25 cellular contexts compared by ENCODE assay signal in the genomic region with DNA sequence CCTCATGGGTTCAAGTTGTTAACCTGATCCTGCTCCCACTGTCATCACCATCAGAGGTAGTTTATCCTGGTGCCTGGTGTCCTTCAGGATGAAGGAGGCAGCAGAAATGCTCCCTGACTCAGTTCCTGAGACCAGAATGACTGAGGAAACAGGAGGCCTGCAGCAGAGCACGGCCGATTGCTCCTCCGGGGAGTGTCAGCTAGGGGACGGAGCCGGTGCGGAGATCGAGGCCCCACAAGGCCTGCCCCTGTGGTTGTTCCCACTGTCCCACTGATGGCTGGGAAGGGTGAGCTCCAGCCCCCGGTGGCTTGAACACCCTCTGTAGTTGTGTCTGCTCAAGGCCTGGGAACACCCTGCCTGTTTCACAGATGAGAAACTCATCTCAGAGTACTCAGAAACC. TPM values are rescaled to one million over a fixed set of nuclear protein-coding genes. Genes with fewer than 3 reads are reported as not detected.
DNase-seq lines count a peak whose midpoint lies in the region; ATAC-seq, FAIRE-seq and TF ChIP-seq lines count a peak whose summit lies in the region.
"Had no signal": no experiment of that assay in that cellular context is flagged by ENCODE, and none has a peak within 500 bp of the region (broad histone marks: within the 10 kb centered on the region; RNA-seq: fewer than 3 reads in every experiment).

No MANE protein-coding gene starts in this region.

- peaks cover 14% of the 10 kb centered on the region; the same call in 1 of the 2 replicates for H3K36me3 ChIP-seq in ACC112 (ENCODE audit: insufficient read depth, low read length)
- peaks cover 17% of the 10 kb centered on the region; the same call in 1 of the 2 replicates for H3K36me3 ChIP-seq in SK-N-MC (ENCODE audit: insufficient read depth, low read length)
- peaks cover 0 to 3% of the 10 kb centered on the region in 2 donors for H3K36me3 ChIP-seq in kidney (ENCODE audit: control insufficient read depth in 1 of 2, insufficient read depth in 2 of 2, low read length in 2 of 2)
- H3K36me3 ChIP-seq: BLaER1 treated with 17β-estradiol and CSF1 and Interleukin-3, amounts not matched to agents 10 nM and 100 nM had no signal

- peaks cover 26% of the 10 kb centered on the region for H3K36me3 Mint-ChIP-seq in osteocyte (ENCODE audit: unreplicated experiment)

- H2AFZ ChIP-seq in ACC112 (ENCODE audit: low read length, unreplicated experiment) = no peak overlapping the region

- no peak for ATAC-seq in GM18861 (IDR thresholded peaks at IDR 0.05; ENCODE audit: unreplicated experiment)
- no peak for ATAC-seq in HG03025 (IDR thresholded peaks at IDR 0.05; ENCODE audit: low FRiP score, unreplicated experiment)
- ATAC-seq in stimulated activated naive CD8-positive, alpha-beta T cell treated with anti-CD3 and anti-CD28 coated beads, Interleukin-15, Interleukin-2, amounts not matched to agents 100 U/mL and 50 U/mL, for 24 hours = no peak
- ATAC-seq: K562 had no signal

- H3K4me3 Mint-ChIP-seq in osteocyte (ENCODE audit: unreplicated experiment) = no peak overlapping the region
- H3K4me3 Mint-ChIP-seq: nephron progenitor cell had no signal

- no peaks in the 10 kb centered on the region for H3K9me3 Mint-ChIP-seq in osteocyte (ENCODE audit: unreplicated experiment)

- no peak for TF ChIP-seq CTCF in kidney (IDR thresholded peaks at IDR 0.05; ENCODE audit: borderline replicate concordance, extremely low read depth, insufficient read depth)
- no peak for TF ChIP-seq CTCF in osteocyte (IDR thresholded peaks at IDR 0.05)

- DNase-seq in SK-N-MC (ENCODE audit: low read depth, low spot score) (no peak), kidney (peak; percentile 59), osteocyte (ENCODE audit: extremely low spot score, unreplicated experiment) (no peak)
- DNase-seq in central memory CD4-positive, alpha-beta T cell = no peak
- no peak for DNase-seq in stimulated activated naive CD8-positive, alpha-beta T cell treated with anti-CD3 and anti-CD28 coated beads, Interleukin-15, Interleukin-2, amounts not matched to agents 100 U/mL and 50 U/mL, for 24 hours
- DNase-seq: activated CD4-positive, alpha-beta T cell treated with anti-CD3 and anti-CD28 coated beads, Interleukin-2, amount 50 U/mL, for 4 hours; activated CD8-positive, alpha-beta memory T cell treated with anti-CD3 and anti-CD28 coated beads, Interleukin-2, amount 50 U/mL, for 48 hours; cortex of kidney; head of caudate nucleus; MG63; NCI-H1436 treated with DMSO at 0.1 percent for 48 hours; NCI-H524; nephron progenitor cell; small intestine; stimulated activated CD4-positive, alpha-beta T cell treated with anti-CD3 and anti-CD28 coated beads, Interleukin-2, amount 100 ng/mL, for 48 hours; stimulated activated naive CD4-positive, alpha-beta T cell; thyroid gland had no signal

- no peaks in the 10 kb centered on the region for H3K27me3 ChIP-seq in ACC112 (ENCODE audit: insufficient read depth, low read length)
- H3K27me3 ChIP-seq: MG63, thyroid gland had no signal

- peak overlapping the region; percentile 95 for H3K27ac Mint-ChIP-seq in osteocyte (ENCODE audit: unreplicated experiment)
- H3K27ac Mint-ChIP-seq: nephron progenitor cell had no signal

- H3K4me1 Mint-ChIP-seq in osteocyte (ENCODE audit: unreplicated experiment) = peaks cover 71% of the 10 kb centered on the region

- intact Hi-C loops in kidney (cut with DNase I) = no loop called here

- no peaks in the 10 kb centered on the region for H3K27me3 Mint-ChIP-seq in osteocyte (ENCODE audit: unreplicated experiment)

- H3K4me1 ChIP-seq in ACC112 (ENCODE audit: control insufficient read depth, insufficient read depth, low read length, unreplicated experiment) (peaks cover 23% of the 10 kb centered on the region), kidney (ENCODE audit: control insufficient read depth in 1 of 2, insufficient read depth in 1 of 2, low read depth in 1 of 2, low read length in 2 of 2) (peaks cover 5 to 16% of the 10 kb centered on the region in 2 donors)
- H3K4me1 ChIP-seq: thyroid gland had no signal

- H3K9ac ChIP-seq in SK-N-MC (ENCODE audit: insufficient read length) (no peak overlapping the region), kidney (ENCODE audit: low read length in 2 of 2) (no peak overlapping the region)
- H3K9ac ChIP-seq: BLaER1 treated with 17β-estradiol and CSF1 and Interleukin-3, amounts not matched to agents 10 nM and 100 nM had no signal

- no peak for FAIRE-seq in kidney (lab: Jason Lieb, UNC)
- FAIRE-seq: A204.1, D721Med, K562, small intestine had no signal

- H3K4me3 ChIP-seq in ACC112 (ENCODE audit: low read depth, low read length) = no peak overlapping the region
- no peak overlapping the region for H3K4me3 ChIP-seq in SK-N-MC
- H3K4me3 ChIP-seq in kidney (ENCODE audit: low read length in 2 of 2) = no peak overlapping the region
- H3K4me3 ChIP-seq: BLaER1 treated with 17β-estradiol and CSF1 and Interleukin-3, amounts not matched to agents 10 nM and 100 nM; K562; MG63; thyroid gland had no signal

- peaks cover 83% of the 10 kb centered on the region for H3K79me2 ChIP-seq in ACC112 (ENCODE audit: control insufficient read depth, insufficient read depth, low read length, unreplicated experiment)

- H3K9me3 ChIP-seq in SK-N-MC (ENCODE audit: low read depth, low read length) (no peaks in the 10 kb centered on the region), kidney (ENCODE audit: control insufficient read depth in 1 of 2, low read length in 2 of 2) (no peaks in the 10 kb centered on the region)
- H3K9me3 ChIP-seq: BLaER1 treated with 17β-estradiol and CSF1 and Interleukin-3, amounts not matched to agents 10 nM and 100 nM; MG63; thyroid gland had no signal

- H3K27ac ChIP-seq in ACC112 (ENCODE audit: low read depth, low read length) (peak overlapping the region; percentile 23), SK-N-MC (peak overlapping the region; percentile 76; the same call in 1 of the 2 replicates), kidney (ENCODE audit: low read depth in 2 of 2, low read length in 2 of 2) (no peak overlapping the region)
- H3K27ac ChIP-seq: BLaER1 treated with 17β-estradiol and CSF1 and Interleukin-3, amounts not matched to agents 10 nM and 100 nM; HL-60; thyroid gland had no signal

RNA-seq across cellular contexts. Expression of a gene that starts 45.6 kb away (rescaled TPM):
- total RNA-seq in kidney (52.9 TPM), osteocyte (60.1 and 62.1 TPM in 2 replicates)
- 20.0 TPM for polyA plus RNA-seq in kidney (ENCODE audit: insufficient read depth, low read depth, low replicate concordance)

Comparison
In these comparisons a context has a peak if more than half of its experiments do, and no peak if none do; other contexts are left out.
1. H3K27ac ChIP-seq: peak in ACC112 (single experiment) and SK-N-MC (single experiment); none in kidney (0 of 2).